ENCODE assay signal across 12 cellular contexts in the genomic region with DNA sequence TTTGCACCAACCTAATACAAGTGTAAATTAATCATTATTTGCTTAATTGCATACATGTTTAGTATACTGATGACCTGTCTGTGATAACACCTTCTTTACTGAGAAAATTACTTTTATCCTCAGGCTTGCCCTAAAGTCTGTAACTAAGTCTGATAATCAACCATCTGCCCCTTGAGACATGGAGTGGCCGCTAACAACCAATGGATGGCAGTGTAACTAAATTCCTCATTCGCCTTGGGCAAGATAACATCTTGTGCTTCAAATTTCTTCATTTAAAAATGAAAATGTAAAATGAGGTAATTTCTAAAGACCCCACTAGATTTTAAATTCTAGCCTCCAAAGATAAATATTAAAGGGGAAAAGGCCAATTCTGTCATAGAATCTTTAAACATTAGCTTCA.
DNase-seq lines count a peak whose midpoint lies in the region; ATAC-seq, FAIRE-seq and TF ChIP-seq lines count a peak whose summit lies in the region.
"Had no signal": no experiment of that assay in that cellular context is flagged by ENCODE, and none has a peak within 500 bp of the region (broad histone marks: within the 10 kb centered on the region; RNA-seq: fewer than 3 reads in every experiment).

No MANE protein-coding gene starts in this region.

- peaks cover 7% of the 10 kb centered on the region for H3K79me1 ChIP-seq in mesendoderm (ENCODE audit: low read length)

- no peaks in the 10 kb centered on the region for H3K27me3 ChIP-seq in mesendoderm (ENCODE audit: insufficient read depth, low read length, poor library complexity)

- H3K18ac ChIP-seq in mesendoderm (ENCODE audit: low read length), result no peak overlapping the region

- ATAC-seq in HG03159 (IDR thresholded peaks at IDR 0.05; ENCODE audit: unreplicated experiment), result no peak
- no peak for ATAC-seq in GM18870 (IDR thresholded peaks at IDR 0.05; ENCODE audit: unreplicated experiment)
- ATAC-seq: naive thymus-derived CD4-positive, alpha-beta T cell had no signal

- H3K4ac ChIP-seq in mesendoderm (ENCODE audit: low read depth, low read length), result no peak overlapping the region

- no peak overlapping the region for H3K4me2 ChIP-seq in mesendoderm (ENCODE audit: low read length)

- no peak for FAIRE-seq in urothelium cell line (lab: Jason Lieb, UNC)

- H3K4me3 ChIP-seq in astrocyte of the cerebellum (ENCODE audit: low read depth, low read length) (no peak overlapping the region), mesendoderm (ENCODE audit: low read length) (no peak overlapping the region)
- H3K4me3 ChIP-seq: SK-N-MC had no signal

- in situ Hi-C loops in astrocyte of the cerebellum (cut with HindIII; ENCODE audit: low sequenced_read_pairs), result no loop called here

- H4K8ac ChIP-seq in mesendoderm (ENCODE audit: low read depth, low read length), result no peak overlapping the region

- no peak overlapping the region for H2BK120ac ChIP-seq in mesendoderm (ENCODE audit: low read depth, low read length)

- H3K27ac ChIP-seq in mesendoderm (ENCODE audit: low read depth, low read length), result no peak overlapping the region
- H3K27ac ChIP-seq: SK-N-MC had no signal

- DNase-seq in D341Med (ENCODE audit: low spot score) (peak; percentile 63), HuH-7 (ENCODE audit: low spot score) (peak; percentile 14), astrocyte of the cerebellum (ENCODE audit: low read depth) (no peak), mesendoderm (peak; percentile 75), NCI-H2227 treated with DMSO at 0.1 percent for 48 hours (lab: John Stamatoyannopoulos, UW) (no peak), urothelium cell line (ENCODE audit: low spot score) (no peak)
- DNase-seq: activated CD4-positive, alpha-beta T cell treated with anti-CD3 and anti-CD28 coated beads, Interleukin-2, amount 10 ng/mL, durations not matched to agents 24 days and 14 days; hypothalamus; naive thymus-derived CD4-positive, alpha-beta T cell had no signal

- no peak overlapping the region for H2BK15ac ChIP-seq in mesendoderm (replicated peaks; ENCODE audit: low read depth)

- H3K56ac ChIP-seq in mesendoderm (ENCODE audit: low read length), result no peak overlapping the region

- no peaks in the 10 kb centered on the region for H3K4me1 ChIP-seq in mesendoderm (ENCODE audit: control insufficient read depth, low read depth, low read length)

- TF ChIP-seq CTCF in astrocyte of the cerebellum (IDR thresholded peaks at IDR 0.05; ENCODE audit: low read depth, low read length, missing control alignments), result peak; percentile 23

- no peak overlapping the region for H3K9ac ChIP-seq in mesendoderm (ENCODE audit: low read length)

- no peak overlapping the region for H3K23ac ChIP-seq in mesendoderm (ENCODE audit: low read length)

- H3K36me3 ChIP-seq in mesendoderm (ENCODE audit: control insufficient read depth, insufficient read depth, low read length), result no peaks in the 10 kb centered on the region

- no CpG with 5 or more reads among the region's 2 CpGs for WGBS in mesendoderm (ENCODE audit: extremely low coverage, insufficient coverage, low lambda C conversion rate)

- no peak overlapping the region for H2AK5ac ChIP-seq in mesendoderm (ENCODE audit: low read length)

- no peak overlapping the region for H4K5ac ChIP-seq in mesendoderm (ENCODE audit: low read length)

- peaks cover 37% of the 10 kb centered on the region for H3K79me2 ChIP-seq in mesendoderm (ENCODE audit: control insufficient read depth, insufficient read depth, low read length)

- H2BK5ac ChIP-seq in mesendoderm (ENCODE audit: low read length), result no peak overlapping the region

Comparison
In these comparisons a context has a peak if more than half of its experiments do, and no peak if none do; other contexts are left out.
1. DNase-seq: peak in D341Med (single experiment), HuH-7 (single experiment) and mesendoderm (single experiment); none in astrocyte of the cerebellum (single experiment), NCI-H2227 treated with DMSO at 0.1 percent for 48 hours (single experiment) and urothelium cell line (single experiment).